8 cellular contexts compared by ENCODE assay signal in genomic region chr3:27596334-27596841, GRCh38.
DNase-seq lines count a peak whose midpoint lies in the region; ATAC-seq, FAIRE-seq and TF ChIP-seq lines count a peak whose summit lies in the region.

No MANE protein-coding gene starts in this region.

- FAIRE-seq in bronchial epithelial cell (lab: Jason Lieb, UNC), result no peak

- peak overlapping the region; percentile 49 for H3K27ac ChIP-seq in HL-60 (replicated peaks)
- H3K27ac ChIP-seq in uterus, result peak overlapping the region; percentile 7 to 9

- no peak for TF ChIP-seq POLR2A in uterus (IDR thresholded peaks at IDR 0.05)

- peaks cover 3% of the 10 kb centered on the region for H3K9me3 Mint-ChIP-seq in natural killer cell treated with Interleukin-12 subunit alpha and Interleukin-12 subunit beta and Interleukin-15 and Interleukin-18, amount 100 ng/mL, for 72 hours
- H3K9me3 Mint-ChIP-seq in natural killer cell, result no peaks in the 10 kb centered on the region

- no peaks in the 10 kb centered on the region for H3K27me3 Mint-ChIP-seq in natural killer cell treated with Interleukin-12 subunit alpha and Interleukin-12 subunit beta and Interleukin-15 and Interleukin-18, amount 100 ng/mL, for 72 hours
- H3K27me3 Mint-ChIP-seq in natural killer cell (ENCODE audit: low read depth in 2 of 2), result no peaks in the 10 kb centered on the region

- DNase-seq in natural killer cell treated with Interleukin-12 subunit alpha and Interleukin-12 subunit beta and Interleukin-15 and Interleukin-18, amount 100 ng/mL, for 72 hours (ENCODE audit: low spot score), result no peak
- DNase-seq in natural killer cell, result no peak
- peak; percentile 56 to 80 for DNase-seq in HL-60 (ENCODE audit: low read depth in 1 of 2, low spot score in 1 of 2)
- DNase-seq in bronchial epithelial cell (ENCODE audit: low read depth), result peak; percentile 40
- no peak for DNase-seq in uterus
- DNase-seq in SIG-M5 treated with dmso at 0.1 percent for 504 hours (lab: John Stamatoyannopoulos, UW; ENCODE audit: unreplicated experiment), result no peak
- no peak for DNase-seq in amniotic stem cell (lab: John Stamatoyannopoulos, UW)
- no peak for DNase-seq in stimulated activated CD4-positive, alpha-beta T cell treated with anti-CD3 and anti-CD28 coated beads, Interleukin-12 subunit alpha, Interleukin-12 subunit beta, amount 100 ng/mL, for 4 hours

- no peak overlapping the region for H3K4me3 ChIP-seq in HL-60 (replicated peaks; ENCODE audit: insufficient read depth, low read length)
- H3K4me3 ChIP-seq in bronchial epithelial cell (ENCODE audit: low read depth, low read length), result no peak overlapping the region
- H3K4me3 ChIP-seq in uterus, result no peak overlapping the region

- no peaks in the 10 kb centered on the region for H3K4me1 ChIP-seq in uterus

- peak overlapping the region; percentile 52 for H3K4me3 Mint-ChIP-seq in natural killer cell treated with Interleukin-12 subunit alpha and Interleukin-12 subunit beta and Interleukin-15 and Interleukin-18, amount 100 ng/mL, for 72 hours
- no peak overlapping the region for H3K4me3 Mint-ChIP-seq in natural killer cell

- H3K9me3 ChIP-seq in uterus, result no peaks in the 10 kb centered on the region

- H3K36me3 ChIP-seq in bronchial epithelial cell (ENCODE audit: control insufficient read depth, insufficient read depth, low read length), result no peaks in the 10 kb centered on the region
- no peaks in the 10 kb centered on the region for H3K36me3 ChIP-seq in uterus

- H3K27me3 ChIP-seq in HL-60 (ENCODE audit: insufficient read depth, poor library complexity, severe bottlenecking) (no peaks in the 10 kb centered on the region), bronchial epithelial cell (ENCODE audit: control insufficient read depth, insufficient read depth, low read length) (no peaks in the 10 kb centered on the region), uterus (no peaks in the 10 kb centered on the region)

- no peaks in the 10 kb centered on the region for H3K36me3 Mint-ChIP-seq in natural killer cell treated with Interleukin-12 subunit alpha and Interleukin-12 subunit beta and Interleukin-15 and Interleukin-18, amount 100 ng/mL, for 72 hours
- no peaks in the 10 kb centered on the region for H3K36me3 Mint-ChIP-seq in natural killer cell

- peak in 1 of 2 donors; percentile 64 for ATAC-seq in natural killer cell treated with Interleukin-12 subunit alpha and Interleukin-12 subunit beta and Interleukin-15 and Interleukin-18, amount 100 ng/mL, for 72 hours
- ATAC-seq in natural killer cell, result no peak

- peak overlapping the region; percentile 27 to 72 for H3K27ac Mint-ChIP-seq in natural killer cell treated with Interleukin-12 subunit alpha and Interleukin-12 subunit beta and Interleukin-15 and Interleukin-18, amount 100 ng/mL, for 72 hours
- no peak overlapping the region for H3K27ac Mint-ChIP-seq in natural killer cell

- H3K4me1 Mint-ChIP-seq in natural killer cell treated with Interleukin-12 subunit alpha and Interleukin-12 subunit beta and Interleukin-15 and Interleukin-18, amount 100 ng/mL, for 72 hours (ENCODE audit: low read depth in 2 of 2), result peaks cover 25 to 32% of the 10 kb centered on the region in 2 donors
- peaks cover 14 to 15% of the 10 kb centered on the region in 2 donors for H3K4me1 Mint-ChIP-seq in natural killer cell

- intact Hi-C loops in natural killer cell (cut with micrococcal nuclease), result no loop called here
- intact Hi-C loops in uterus (cut with DNase I; ENCODE audit: low total_unique reads), result no loop called here

- TF ChIP-seq CTCF in natural killer cell (IDR thresholded peaks at IDR 0.05) (no peak), HL-60 (IDR thresholded peaks at IDR 0.05; ENCODE audit: insufficient read depth, low read length) (no peak), bronchial epithelial cell (IDR thresholded peaks at IDR 0.05; ENCODE audit: insufficient read depth, low read length, severe bottlenecking) (no peak), uterus (IDR thresholded peaks at IDR 0.05) (no peak)

Comparison
In these comparisons a context has a peak if more than half of its experiments do, and no peak if none do; other contexts are left out.
1. H3K27ac Mint-ChIP-seq: peak in natural killer cell treated with Interleukin-12 subunit alpha and Interleukin-12 subunit beta and Interleukin-15 and Interleukin-18, amount 100 ng/mL, for 72 hours (2 of 2); none in natural killer cell (0 of 2).
2. DNase-seq: peak in HL-60 (2 of 2) and bronchial epithelial cell (single experiment); none in natural killer cell treated with Interleukin-12 subunit alpha and Interleukin-12 subunit beta and Interleukin-15 and Interleukin-18, amount 100 ng/mL, for 72 hours (single experiment), natural killer cell (single experiment), uterus (0 of 2), SIG-M5 treated with dmso at 0.1 percent for 504 hours (single experiment), amniotic stem cell (single experiment) and stimulated activated CD4-positive, alpha-beta T cell treated with anti-CD3 and anti-CD28 coated beads, Interleukin-12 subunit alpha, Interleukin-12 subunit beta, amount 100 ng/mL, for 4 hours (single experiment).